Comparison of ENCODE assay signal across 1 cellular context in the genomic region with DNA sequence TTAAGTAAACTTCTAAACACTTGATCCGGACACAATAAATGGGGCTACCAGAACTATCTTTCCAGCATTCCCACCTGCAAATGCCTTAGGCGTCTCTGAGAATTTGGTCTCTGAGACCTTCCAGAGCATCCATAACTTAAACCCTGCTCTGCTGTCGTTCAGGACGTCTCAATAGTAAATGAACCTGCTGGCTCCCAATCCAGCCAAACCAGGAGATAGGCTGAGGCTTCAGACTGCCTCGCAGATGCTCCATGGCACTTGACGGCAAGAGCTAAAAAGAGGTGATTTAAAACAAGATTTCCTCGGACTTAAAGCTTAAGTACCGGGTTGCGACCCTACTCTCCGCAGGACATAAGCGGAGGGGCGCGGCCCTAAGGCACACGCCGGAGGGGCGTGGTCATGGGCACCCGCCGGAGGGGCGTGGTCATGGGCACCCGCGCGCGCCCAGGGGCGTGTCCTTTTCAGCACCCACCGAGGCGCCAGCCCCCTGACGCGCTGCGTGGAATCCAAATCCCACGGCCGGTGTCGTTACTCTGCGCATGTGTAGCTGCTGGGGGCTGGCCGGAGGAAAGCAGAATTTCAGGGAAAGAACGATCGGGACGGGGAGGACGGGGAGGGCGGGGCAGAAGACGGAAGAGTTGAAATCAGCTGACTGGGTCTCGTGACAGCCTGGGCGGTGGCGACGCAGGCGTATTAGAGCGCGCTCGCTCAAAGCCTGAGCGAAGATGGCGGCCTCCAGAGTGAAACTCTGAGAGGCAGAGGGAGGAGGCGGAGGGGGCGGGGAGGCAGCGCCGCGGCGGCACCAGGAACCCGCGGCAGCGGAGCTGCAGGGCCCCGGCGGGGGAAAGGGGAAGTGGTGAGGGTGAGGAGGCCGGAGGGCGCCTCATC.
A peak's percentile ranks its signal among the peaks of the same experiment; 100 is the strongest.
TF ChIP-seq lines count a peak whose summit lies in the region.

A gene with protein sequence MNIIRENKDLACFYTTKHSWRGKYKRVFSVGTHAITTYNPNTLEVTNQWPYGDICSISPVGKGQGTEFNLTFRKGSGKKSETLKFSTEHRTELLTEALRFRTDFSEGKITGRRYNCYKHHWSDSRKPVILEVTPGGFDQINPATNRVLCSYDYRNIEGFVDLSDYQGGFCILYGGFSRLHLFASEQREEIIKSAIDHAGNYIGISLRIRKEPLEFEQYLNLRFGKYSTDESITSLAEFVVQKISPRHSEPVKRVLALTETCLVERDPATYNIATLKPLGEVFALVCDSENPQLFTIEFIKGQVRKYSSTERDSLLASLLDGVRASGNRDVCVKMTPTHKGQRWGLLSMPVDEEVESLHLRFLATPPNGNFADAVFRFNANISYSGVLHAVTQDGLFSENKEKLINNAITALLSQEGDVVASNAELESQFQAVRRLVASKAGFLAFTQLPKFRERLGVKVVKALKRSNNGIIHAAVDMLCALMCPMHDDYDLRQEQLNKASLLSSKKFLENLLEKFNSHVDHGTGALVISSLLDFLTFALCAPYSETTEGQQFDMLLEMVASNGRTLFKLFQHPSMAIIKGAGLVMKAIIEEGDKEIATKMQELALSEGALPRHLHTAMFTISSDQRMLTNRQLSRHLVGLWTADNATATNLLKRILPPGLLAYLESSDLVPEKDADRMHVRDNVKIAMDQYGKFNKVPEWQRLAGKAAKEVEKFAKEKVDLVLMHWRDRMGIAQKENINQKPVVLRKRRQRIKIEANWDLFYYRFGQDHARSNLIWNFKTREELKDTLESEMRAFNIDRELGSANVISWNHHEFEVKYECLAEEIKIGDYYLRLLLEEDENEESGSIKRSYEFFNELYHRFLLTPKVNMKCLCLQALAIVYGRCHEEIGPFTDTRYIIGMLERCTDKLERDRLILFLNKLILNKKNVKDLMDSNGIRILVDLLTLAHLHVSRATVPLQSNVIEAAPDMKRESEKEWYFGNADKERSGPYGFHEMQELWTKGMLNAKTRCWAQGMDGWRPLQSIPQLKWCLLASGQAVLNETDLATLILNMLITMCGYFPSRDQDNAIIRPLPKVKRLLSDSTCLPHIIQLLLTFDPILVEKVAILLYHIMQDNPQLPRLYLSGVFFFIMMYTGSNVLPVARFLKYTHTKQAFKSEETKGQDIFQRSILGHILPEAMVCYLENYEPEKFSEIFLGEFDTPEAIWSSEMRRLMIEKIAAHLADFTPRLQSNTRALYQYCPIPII (N-terminal part only) (plus strand): TSS at position 696 of the 888 bp plus-strand sequence. CDS start 17,049 bp downstream, outside the sequence.

TF ChIP-seq in HepG2, 621 proteins besides CTCF, POLR2A, EP300 and RAD21 (continued from another document and continues in another):
- TF ChIP-seq, protein P1, sequence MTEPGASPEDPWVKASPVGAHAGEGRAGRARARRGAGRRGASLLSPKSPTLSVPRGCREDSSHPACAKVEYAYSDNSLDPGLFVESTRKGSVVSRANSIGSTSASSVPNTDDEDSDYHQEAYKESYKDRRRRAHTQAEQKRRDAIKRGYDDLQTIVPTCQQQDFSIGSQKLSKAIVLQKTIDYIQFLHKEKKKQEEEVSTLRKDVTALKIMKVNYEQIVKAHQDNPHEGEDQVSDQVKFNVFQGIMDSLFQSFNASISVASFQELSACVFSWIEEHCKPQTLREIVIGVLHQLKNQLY (CRISPR knock-in tag; IDR thresholded peaks at IDR 0.05), result no peak
- no peak for TF ChIP-seq GATA4 (IDR thresholded peaks at IDR 0.05; ENCODE audit: borderline replicate concordance, low read depth)
- TF ChIP-seq ASH2L (IDR thresholded peaks at IDR 0.05; ENCODE audit: insufficient read length, low read depth, low read length), result peak; percentile 65
- TF ChIP-seq, protein P2, sequence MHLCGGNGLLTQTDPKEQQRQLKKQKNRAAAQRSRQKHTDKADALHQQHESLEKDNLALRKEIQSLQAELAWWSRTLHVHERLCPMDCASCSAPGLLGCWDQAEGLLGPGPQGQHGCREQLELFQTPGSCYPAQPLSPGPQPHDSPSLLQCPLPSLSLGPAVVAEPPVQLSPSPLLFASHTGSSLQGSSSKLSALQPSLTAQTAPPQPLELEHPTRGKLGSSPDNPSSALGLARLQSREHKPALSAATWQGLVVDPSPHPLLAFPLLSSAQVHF (CRISPR knock-in tag; IDR thresholded peaks at IDR 0.05), result no peak
- no peak for TF ChIP-seq ZNF747 (CRISPR knock-in tag; IDR thresholded peaks at IDR 0.05; ENCODE audit: borderline replicate concordance)
- TF ChIP-seq KDM2A (CRISPR knock-in tag; IDR thresholded peaks at IDR 0.05; ENCODE audit: borderline replicate concordance, low read depth), result peak; percentile 52; the same call in 1 of the 2 replicates
- TF ChIP-seq, protein P3, sequence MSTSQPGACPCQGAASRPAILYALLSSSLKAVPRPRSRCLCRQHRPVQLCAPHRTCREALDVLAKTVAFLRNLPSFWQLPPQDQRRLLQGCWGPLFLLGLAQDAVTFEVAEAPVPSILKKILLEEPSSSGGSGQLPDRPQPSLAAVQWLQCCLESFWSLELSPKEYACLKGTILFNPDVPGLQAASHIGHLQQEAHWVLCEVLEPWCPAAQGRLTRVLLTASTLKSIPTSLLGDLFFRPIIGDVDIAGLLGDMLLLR (CRISPR knock-in tag; IDR thresholded peaks at IDR 0.05), result no peak
- TF ChIP-seq TBX3 (IDR thresholded peaks at IDR 0.05; ENCODE audit: borderline replicate concordance), result no peak
- no peak for TF ChIP-seq MTA1 (CRISPR knock-in tag; IDR thresholded peaks at IDR 0.05; ENCODE audit: borderline replicate concordance)
- TF ChIP-seq DNMT1 (CRISPR knock-in tag; IDR thresholded peaks at IDR 0.05), result no peak
- peak; percentile 13; the same call in 1 of the 2 replicates for TF ChIP-seq ZNF766 (CRISPR knock-in tag; IDR thresholded peaks at IDR 0.05; ENCODE audit: borderline replicate concordance)
- TF ChIP-seq, protein P4, sequence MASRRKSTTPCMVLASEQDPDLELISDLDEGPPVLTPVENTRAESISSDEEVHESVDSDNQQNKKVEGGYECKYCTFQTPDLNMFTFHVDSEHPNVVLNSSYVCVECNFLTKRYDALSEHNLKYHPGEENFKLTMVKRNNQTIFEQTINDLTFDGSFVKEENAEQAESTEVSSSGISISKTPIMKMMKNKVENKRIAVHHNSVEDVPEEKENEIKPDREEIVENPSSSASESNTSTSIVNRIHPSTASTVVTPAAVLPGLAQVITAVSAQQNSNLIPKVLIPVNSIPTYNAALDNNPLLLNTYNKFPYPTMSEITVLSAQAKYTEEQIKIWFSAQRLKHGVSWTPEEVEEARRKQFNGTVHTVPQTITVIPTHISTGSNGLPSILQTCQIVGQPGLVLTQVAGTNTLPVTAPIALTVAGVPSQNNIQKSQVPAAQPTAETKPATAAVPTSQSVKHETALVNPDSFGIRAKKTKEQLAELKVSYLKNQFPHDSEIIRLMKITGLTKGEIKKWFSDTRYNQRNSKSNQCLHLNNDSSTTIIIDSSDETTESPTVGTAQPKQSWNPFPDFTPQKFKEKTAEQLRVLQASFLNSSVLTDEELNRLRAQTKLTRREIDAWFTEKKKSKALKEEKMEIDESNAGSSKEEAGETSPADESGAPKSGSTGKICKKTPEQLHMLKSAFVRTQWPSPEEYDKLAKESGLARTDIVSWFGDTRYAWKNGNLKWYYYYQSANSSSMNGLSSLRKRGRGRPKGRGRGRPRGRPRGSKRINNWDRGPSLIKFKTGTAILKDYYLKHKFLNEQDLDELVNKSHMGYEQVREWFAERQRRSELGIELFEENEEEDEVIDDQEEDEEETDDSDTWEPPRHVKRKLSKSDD (CRISPR knock-in tag; IDR thresholded peaks at IDR 0.05; ENCODE audit: low read depth), result no peak
- no peak for TF ChIP-seq ETV6 (CRISPR knock-in tag; conservative IDR thresholded peaks at IDR 0.05)
- TF ChIP-seq HNRNPLL (IDR thresholded peaks at IDR 0.05; ENCODE audit: low read depth, low read length, poor library complexity, severe bottlenecking), result peak; percentile 55
- peak; percentile 80; the same call in 1 of the 2 replicates for TF ChIP-seq PHF20 (CRISPR knock-in tag; IDR thresholded peaks at IDR 0.05)
- TF ChIP-seq ZNF549 (CRISPR knock-in tag; IDR thresholded peaks at IDR 0.05), result no peak
- TF ChIP-seq KMT2A (CRISPR knock-in tag; IDR thresholded peaks at IDR 0.05), result peak; percentile 73; the same call in 1 of the 2 replicates
- TF ChIP-seq ZNF761 (CRISPR knock-in tag; conservative IDR thresholded peaks at IDR 0.05), result no peak
- TF ChIP-seq BRCA1 (CRISPR knock-in tag; IDR thresholded peaks at IDR 0.05), result no peak
- TF ChIP-seq HOXA3 (CRISPR knock-in tag; IDR thresholded peaks at IDR 0.05), result peak; percentile 31; the same call in 1 of the 2 replicates
- TF ChIP-seq ZSCAN9 (CRISPR knock-in tag; IDR thresholded peaks at IDR 0.05; ENCODE audit: borderline replicate concordance), result no peak
- no peak for TF ChIP-seq RFX1 (IDR thresholded peaks at IDR 0.05)
- TF ChIP-seq ZNF724P (CRISPR knock-in tag; IDR thresholded peaks at IDR 0.05; ENCODE audit: borderline replicate concordance), result no peak; the same call in 1 of the 2 replicates
- peak; percentile 39 for TF ChIP-seq HNRNPK (IDR thresholded peaks at IDR 0.05; ENCODE audit: low read depth, low read length, poor library complexity, severe bottlenecking)
- TF ChIP-seq CREM (IDR thresholded peaks at IDR 0.05), result peak; percentile 25
- TF ChIP-seq CREM (CRISPR knock-in tag; IDR thresholded peaks at IDR 0.05), result no peak
- peak; percentile 49 for TF ChIP-seq ZNF263 (CRISPR knock-in tag; IDR thresholded peaks at IDR 0.05)
- TF ChIP-seq NR2C2 (CRISPR knock-in tag; IDR thresholded peaks at IDR 0.05; ENCODE audit: borderline replicate concordance), result no peak
- no peak for TF ChIP-seq ZBTB42 (CRISPR knock-in tag; IDR thresholded peaks at IDR 0.05)
- TF ChIP-seq, protein P5, sequence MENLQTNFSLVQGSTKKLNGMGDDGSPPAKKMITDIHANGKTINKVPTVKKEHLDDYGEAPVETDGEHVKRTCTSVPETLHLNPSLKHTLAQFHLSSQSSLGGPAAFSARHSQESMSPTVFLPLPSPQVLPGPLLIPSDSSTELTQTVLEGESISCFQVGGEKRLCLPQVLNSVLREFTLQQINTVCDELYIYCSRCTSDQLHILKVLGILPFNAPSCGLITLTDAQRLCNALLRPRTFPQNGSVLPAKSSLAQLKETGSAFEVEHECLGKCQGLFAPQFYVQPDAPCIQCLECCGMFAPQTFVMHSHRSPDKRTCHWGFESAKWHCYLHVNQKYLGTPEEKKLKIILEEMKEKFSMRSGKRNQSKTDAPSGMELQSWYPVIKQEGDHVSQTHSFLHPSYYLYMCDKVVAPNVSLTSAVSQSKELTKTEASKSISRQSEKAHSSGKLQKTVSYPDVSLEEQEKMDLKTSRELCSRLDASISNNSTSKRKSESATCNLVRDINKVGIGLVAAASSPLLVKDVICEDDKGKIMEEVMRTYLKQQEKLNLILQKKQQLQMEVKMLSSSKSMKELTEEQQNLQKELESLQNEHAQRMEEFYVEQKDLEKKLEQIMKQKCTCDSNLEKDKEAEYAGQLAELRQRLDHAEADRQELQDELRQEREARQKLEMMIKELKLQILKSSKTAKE (CRISPR knock-in tag; IDR thresholded peaks at IDR 0.05; ENCODE audit: borderline replicate concordance), result no peak
- TF ChIP-seq STAT5B (CRISPR knock-in tag; IDR thresholded peaks at IDR 0.05), result no peak
- no peak for TF ChIP-seq ZNF777 (CRISPR knock-in tag; IDR thresholded peaks at IDR 0.05)
- no peak for TF ChIP-seq ZNF614 (CRISPR knock-in tag; IDR thresholded peaks at IDR 0.05; ENCODE audit: borderline replicate concordance)
- TF ChIP-seq, protein P6, sequence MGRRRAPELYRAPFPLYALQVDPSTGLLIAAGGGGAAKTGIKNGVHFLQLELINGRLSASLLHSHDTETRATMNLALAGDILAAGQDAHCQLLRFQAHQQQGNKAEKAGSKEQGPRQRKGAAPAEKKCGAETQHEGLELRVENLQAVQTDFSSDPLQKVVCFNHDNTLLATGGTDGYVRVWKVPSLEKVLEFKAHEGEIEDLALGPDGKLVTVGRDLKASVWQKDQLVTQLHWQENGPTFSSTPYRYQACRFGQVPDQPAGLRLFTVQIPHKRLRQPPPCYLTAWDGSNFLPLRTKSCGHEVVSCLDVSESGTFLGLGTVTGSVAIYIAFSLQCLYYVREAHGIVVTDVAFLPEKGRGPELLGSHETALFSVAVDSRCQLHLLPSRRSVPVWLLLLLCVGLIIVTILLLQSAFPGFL (CRISPR knock-in tag; IDR thresholded peaks at IDR 0.05), result no peak
- no peak for TF ChIP-seq ZBTB3 (CRISPR knock-in tag; IDR thresholded peaks at IDR 0.05; ENCODE audit: borderline replicate concordance, low read depth)
- no peak for TF ChIP-seq SMARCC2 (IDR thresholded peaks at IDR 0.05)
- no peak for TF ChIP-seq NONO (IDR thresholded peaks at IDR 0.05)
- TF ChIP-seq NONO (CRISPR knock-in tag; conservative IDR thresholded peaks at IDR 0.05), result no peak
- TF ChIP-seq RBFOX2 (IDR thresholded peaks at IDR 0.05; ENCODE audit: low read depth, low read length), result peak; percentile 90
- 0 out of 2 replicates have a peak, but pooled peaks have one; percentile 83 for TF ChIP-seq PCBP1 (IDR thresholded peaks at IDR 0.05; ENCODE audit: borderline replicate concordance, low read depth, low read length)
- peak; percentile 81; the same call in 1 of the 2 replicates for TF ChIP-seq ZNF816 (CRISPR knock-in tag; IDR thresholded peaks at IDR 0.05; ENCODE audit: borderline replicate concordance)
- no peak for TF ChIP-seq HNRNPH1 (optimal IDR thresholded peaks at IDR 0.05; ENCODE audit: low read depth, low read length)
- peak; percentile 43 for TF ChIP-seq RBM39 (IDR thresholded peaks at IDR 0.05; ENCODE audit: low read depth, low read length, poor library complexity, severe bottlenecking)
- TF ChIP-seq, protein P7, sequence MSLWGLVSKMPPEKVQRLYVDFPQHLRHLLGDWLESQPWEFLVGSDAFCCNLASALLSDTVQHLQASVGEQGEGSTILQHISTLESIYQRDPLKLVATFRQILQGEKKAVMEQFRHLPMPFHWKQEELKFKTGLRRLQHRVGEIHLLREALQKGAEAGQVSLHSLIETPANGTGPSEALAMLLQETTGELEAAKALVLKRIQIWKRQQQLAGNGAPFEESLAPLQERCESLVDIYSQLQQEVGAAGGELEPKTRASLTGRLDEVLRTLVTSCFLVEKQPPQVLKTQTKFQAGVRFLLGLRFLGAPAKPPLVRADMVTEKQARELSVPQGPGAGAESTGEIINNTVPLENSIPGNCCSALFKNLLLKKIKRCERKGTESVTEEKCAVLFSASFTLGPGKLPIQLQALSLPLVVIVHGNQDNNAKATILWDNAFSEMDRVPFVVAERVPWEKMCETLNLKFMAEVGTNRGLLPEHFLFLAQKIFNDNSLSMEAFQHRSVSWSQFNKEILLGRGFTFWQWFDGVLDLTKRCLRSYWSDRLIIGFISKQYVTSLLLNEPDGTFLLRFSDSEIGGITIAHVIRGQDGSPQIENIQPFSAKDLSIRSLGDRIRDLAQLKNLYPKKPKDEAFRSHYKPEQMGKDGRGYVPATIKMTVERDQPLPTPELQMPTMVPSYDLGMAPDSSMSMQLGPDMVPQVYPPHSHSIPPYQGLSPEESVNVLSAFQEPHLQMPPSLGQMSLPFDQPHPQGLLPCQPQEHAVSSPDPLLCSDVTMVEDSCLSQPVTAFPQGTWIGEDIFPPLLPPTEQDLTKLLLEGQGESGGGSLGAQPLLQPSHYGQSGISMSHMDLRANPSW (CRISPR knock-in tag; IDR thresholded peaks at IDR 0.05; ENCODE audit: borderline replicate concordance), result no peak
- TF ChIP-seq, protein P8, sequence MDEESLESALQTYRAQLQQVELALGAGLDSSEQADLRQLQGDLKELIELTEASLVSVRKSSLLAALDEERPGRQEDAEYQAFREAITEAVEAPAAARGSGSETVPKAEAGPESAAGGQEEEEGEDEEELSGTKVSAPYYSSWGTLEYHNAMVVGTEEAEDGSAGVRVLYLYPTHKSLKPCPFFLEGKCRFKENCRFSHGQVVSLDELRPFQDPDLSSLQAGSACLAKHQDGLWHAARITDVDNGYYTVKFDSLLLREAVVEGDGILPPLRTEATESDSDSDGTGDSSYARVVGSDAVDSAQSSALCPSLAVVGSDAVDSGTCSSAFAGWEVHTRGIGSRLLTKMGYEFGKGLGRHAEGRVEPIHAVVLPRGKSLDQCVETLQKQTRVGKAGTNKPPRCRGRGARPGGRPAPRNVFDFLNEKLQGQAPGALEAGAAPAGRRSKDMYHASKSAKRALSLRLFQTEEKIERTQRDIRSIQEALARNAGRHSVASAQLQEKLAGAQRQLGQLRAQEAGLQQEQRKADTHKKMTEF (CRISPR knock-in tag; IDR thresholded peaks at IDR 0.05), result peak; percentile 85; the same call in 1 of the 2 replicates
